In genomic region chr6:36351152-36351571, GRCh38 we compare ENCODE assay signal across 16 cellular contexts. TPM values are rescaled to one million over a fixed set of nuclear protein-coding genes. Genes with fewer than 3 reads are reported as not detected.
DNase-seq lines count a peak whose midpoint lies in the region; ATAC-seq and TF ChIP-seq lines count a peak whose summit lies in the region.
"Had no signal": no experiment of that assay in that cellular context is flagged by ENCODE, and none has a peak within 500 bp of the region (broad histone marks: within the 10 kb centered on the region; RNA-seq: fewer than 3 reads in every experiment).

No MANE protein-coding gene starts in this region.

- no peak overlapping the region for H3K4me3 Mint-ChIP-seq in chondrocyte (ENCODE audit: unreplicated experiment)
- no peak overlapping the region for H3K4me3 Mint-ChIP-seq in mesothelial cell of epicardium
- no peak overlapping the region for H3K4me3 Mint-ChIP-seq in T-helper 2 cell treated with Interferon-gamma antibody and Interleukin-4, amounts not matched to agents 5 μg/mL and 100 μg/mL, for 36 hours
- no peak overlapping the region for H3K4me3 Mint-ChIP-seq in immature natural killer cell
- H3K4me3 Mint-ChIP-seq: activated CD4-positive, alpha-beta memory T cell treated with anti-CD3 and anti-CD28 coated beads, Interleukin-2, amount 10 ng/mL, durations not matched to agents 7 days and 5 days had no signal

- H3K4me1 Mint-ChIP-seq in chondrocyte (ENCODE audit: low read depth) (peaks cover 20% of the 10 kb centered on the region), mesothelial cell of epicardium (peaks cover 44% of the 10 kb centered on the region), immature natural killer cell (no peaks in the 10 kb centered on the region)
- peaks cover 4% of the 10 kb centered on the region for H3K4me1 Mint-ChIP-seq in T-helper 2 cell treated with Interferon-gamma antibody and Interleukin-4, amounts not matched to agents 5 μg/mL and 100 μg/mL, for 36 hours (ENCODE audit: low read depth)

- H3K9me3 Mint-ChIP-seq in chondrocyte (ENCODE audit: low read depth) = peaks cover 4% of the 10 kb centered on the region
- H3K9me3 Mint-ChIP-seq in mesothelial cell of epicardium = peaks cover 12% of the 10 kb centered on the region
- H3K9me3 Mint-ChIP-seq in T-helper 2 cell treated with Interferon-gamma antibody and Interleukin-4, amounts not matched to agents 5 μg/mL and 100 μg/mL, for 36 hours = peaks cover 7% of the 10 kb centered on the region
- H3K9me3 Mint-ChIP-seq in immature natural killer cell = no peaks in the 10 kb centered on the region

- ATAC-seq in HG02884 (IDR thresholded peaks at IDR 0.05; ENCODE audit: unreplicated experiment) (no peak), GM19452 (IDR thresholded peaks at IDR 0.05; ENCODE audit: unreplicated experiment) (no peak)

- no peaks in the 10 kb centered on the region for H3K27me3 Mint-ChIP-seq in chondrocyte (ENCODE audit: low read depth)
- H3K27me3 Mint-ChIP-seq in mesothelial cell of epicardium (ENCODE audit: low read depth) = no peaks in the 10 kb centered on the region
- H3K27me3 Mint-ChIP-seq in T-helper 2 cell treated with Interferon-gamma antibody and Interleukin-4, amounts not matched to agents 5 μg/mL and 100 μg/mL, for 36 hours (ENCODE audit: low read depth) = peaks cover 36% of the 10 kb centered on the region
- peaks cover 2 to 8% (median 3%) of the 10 kb centered on the region in 3 donors for H3K27me3 Mint-ChIP-seq in immature natural killer cell (ENCODE audit: low read depth in 3 of 3)

- H3K27ac Mint-ChIP-seq in chondrocyte (ENCODE audit: unreplicated experiment) (peak overlapping the region; percentile 73), mesothelial cell of epicardium (peak overlapping the region; percentile 79), immature natural killer cell (no peak overlapping the region)
- no peak overlapping the region for H3K27ac Mint-ChIP-seq in T-helper 2 cell treated with Interferon-gamma antibody and Interleukin-4, amounts not matched to agents 5 μg/mL and 100 μg/mL, for 36 hours
- H3K27ac Mint-ChIP-seq: activated CD4-positive, alpha-beta memory T cell treated with anti-CD3 and anti-CD28 coated beads, Interleukin-2, amount 10 ng/mL, durations not matched to agents 7 days and 5 days had no signal

- no peaks in the 10 kb centered on the region for H3K36me3 Mint-ChIP-seq in chondrocyte (ENCODE audit: low read depth)
- no peaks in the 10 kb centered on the region for H3K36me3 Mint-ChIP-seq in mesothelial cell of epicardium
- no peaks in the 10 kb centered on the region for H3K36me3 Mint-ChIP-seq in T-helper 2 cell treated with Interferon-gamma antibody and Interleukin-4, amounts not matched to agents 5 μg/mL and 100 μg/mL, for 36 hours (ENCODE audit: low read depth)
- no peaks in the 10 kb centered on the region for H3K36me3 Mint-ChIP-seq in immature natural killer cell

- TF ChIP-seq CTCF in chondrocyte (IDR thresholded peaks at IDR 0.05) (no peak), mesothelial cell of epicardium (IDR thresholded peaks at IDR 0.05; ENCODE audit: unreplicated experiment) (no peak)

- DNase-seq in A172 (ENCODE audit: low spot score) = peak; percentile 56
- DNase-seq in OCI-M1 (lab: John Stamatoyannopoulos, UW) = peak; percentile 90
- DNase-seq in chondrocyte (ENCODE audit: low spot score) = no peak
- no peak for DNase-seq in mesothelial cell of epicardium (ENCODE audit: low spot score in 2 of 2, unreplicated experiment in 2 of 2)
- DNase-seq in T-helper 2 cell treated with Interferon-gamma antibody and Interleukin-4, amounts not matched to agents 5 μg/mL and 100 μg/mL, for 36 hours (ENCODE audit: low spot score) = no peak
- DNase-seq in immature natural killer cell = no peak
- DNase-seq: activated CD4-positive, alpha-beta memory T cell treated with anti-CD3 and anti-CD28 coated beads, Interleukin-2, amount 10 ng/mL, durations not matched to agents 7 days and 5 days; activated naive CD4-positive, alpha-beta T cell; cortex of kidney; DMS79 treated with DMSO at 0.1 percent for 48 hours; foreskin fibroblast; T-helper 1 cell had no signal

RNA-seq across cellular contexts. Expression of gene BNIP5, which starts 14.5 kb away (rescaled TPM):
- total RNA-seq in A172 (2014; rRNA removed; shearing (Covaris generic)) = not detected in 2 replicates
- total RNA-seq in chondrocyte (not detected in 3 replicates), mesothelial cell of epicardium (0.09 TPM in 1 of 3 replicates, not detected in the others)
- not detected for polyA plus RNA-seq in immature natural killer cell
- total RNA-seq: activated CD4-positive, alpha-beta memory T cell treated with anti-CD3 and anti-CD28 coated beads, Interleukin-2, amount 10 ng/mL, durations not matched to agents 7 days and 5 days; H1 had no signal
- polyA plus RNA-seq: H1, neural cell had no signal

RNA-seq across cellular contexts. Expression of gene ETV7, which starts 36.3 kb away (rescaled TPM):
- total RNA-seq in A172 (2014; rRNA removed; shearing (Covaris generic)) = 0.24 TPM in 1 of 2 replicates, not detected in the other
- total RNA-seq in chondrocyte (not detected in 3 replicates), mesothelial cell of epicardium (0.38 to 0.47 TPM (median 0.45 TPM) in 3 replicates)
- 1 to 10 TPM in 1 of 3 donors, not detected in 2; 2.0 TPM for polyA plus RNA-seq in immature natural killer cell
- polyA plus RNA-seq: neural cell had no signal

Comparison
In these comparisons a context has a peak if more than half of its experiments do, and no peak if none do; other contexts are left out.
1. DNase-seq: peak in A172 (single experiment) and OCI-M1 (single experiment); none in chondrocyte (single experiment), mesothelial cell of epicardium (0 of 2), T-helper 2 cell treated with Interferon-gamma antibody and Interleukin-4, amounts not matched to agents 5 μg/mL and 100 μg/mL, for 36 hours (single experiment) and immature natural killer cell (0 of 3).
2. H3K27ac Mint-ChIP-seq: peak in chondrocyte (single experiment) and mesothelial cell of epicardium (single experiment); none in T-helper 2 cell treated with Interferon-gamma antibody and Interleukin-4, amounts not matched to agents 5 μg/mL and 100 μg/mL, for 36 hours (single experiment) and immature natural killer cell (0 of 6).